In genomic region chr4:36638273-36638811, GRCh38 we compare ENCODE assay signal across 20 cellular contexts.
"Had no signal": no experiment of that assay in that cellular context is flagged by ENCODE, and none has a peak within 500 bp of the region (broad histone marks: within the 10 kb centered on the region; RNA-seq: fewer than 3 reads in every experiment).

No MANE protein-coding gene starts in this region.

- H3K27ac ChIP-seq: epithelial cell of prostate, esophagus squamous epithelium, heart left ventricle, neutrophil, stomach, thoracic aorta, transverse colon had no signal

- H3K36me3 Mint-ChIP-seq: naive B cell had no signal

- H3K9me3 ChIP-seq: esophagus squamous epithelium, heart left ventricle, neutrophil, stomach, thoracic aorta, transverse colon had no signal

- H3K27me3 Mint-ChIP-seq: naive B cell had no signal

- DNase-seq: effector memory CD4-positive, alpha-beta T cell; esophagus squamous epithelium; foreskin fibroblast; heart left ventricle; hypothalamus; left cardiac atrium; left ventricle myocardium superior; mesenchymal stem cell; naive B cell; nephron progenitor cell; stimulated activated CD4-positive, alpha-beta T cell treated with anti-CD3 and anti-CD28 coated beads, Interleukin-2, amount 100 ng/mL, for 24 hours; stimulated activated CD4-positive, alpha-beta T cell treated with anti-CD3 and anti-CD28 coated beads, Interleukin-4, amount 100 ng/mL, for 4 hours; stomach; substantia nigra; transverse colon had no signal

- H3K27me3 ChIP-seq: esophagus squamous epithelium, heart left ventricle, neutrophil, stomach, transverse colon had no signal

- H3K4me3 ChIP-seq: esophagus squamous epithelium, heart left ventricle, lung, stomach, thoracic aorta, transverse colon had no signal

- H3K4me1 ChIP-seq: esophagus squamous epithelium, heart left ventricle, stomach, transverse colon had no signal

- H3K4me3 Mint-ChIP-seq: naive B cell, nephron progenitor cell had no signal

- H3K27ac Mint-ChIP-seq: naive B cell, nephron progenitor cell had no signal

- H3K36me3 ChIP-seq: esophagus squamous epithelium, heart left ventricle, neutrophil, stomach, thoracic aorta, transverse colon had no signal

- ATAC-seq: heart left ventricle, left cardiac atrium, left ventricle myocardium superior, sciatic nerve had no signal

- H3K9me3 Mint-ChIP-seq: naive B cell, nephron progenitor cell had no signal

- H3K4me1 Mint-ChIP-seq: naive B cell, nephron progenitor cell had no signal
